Comparison of ENCODE assay signal across 18 cellular contexts in the genomic region with DNA sequence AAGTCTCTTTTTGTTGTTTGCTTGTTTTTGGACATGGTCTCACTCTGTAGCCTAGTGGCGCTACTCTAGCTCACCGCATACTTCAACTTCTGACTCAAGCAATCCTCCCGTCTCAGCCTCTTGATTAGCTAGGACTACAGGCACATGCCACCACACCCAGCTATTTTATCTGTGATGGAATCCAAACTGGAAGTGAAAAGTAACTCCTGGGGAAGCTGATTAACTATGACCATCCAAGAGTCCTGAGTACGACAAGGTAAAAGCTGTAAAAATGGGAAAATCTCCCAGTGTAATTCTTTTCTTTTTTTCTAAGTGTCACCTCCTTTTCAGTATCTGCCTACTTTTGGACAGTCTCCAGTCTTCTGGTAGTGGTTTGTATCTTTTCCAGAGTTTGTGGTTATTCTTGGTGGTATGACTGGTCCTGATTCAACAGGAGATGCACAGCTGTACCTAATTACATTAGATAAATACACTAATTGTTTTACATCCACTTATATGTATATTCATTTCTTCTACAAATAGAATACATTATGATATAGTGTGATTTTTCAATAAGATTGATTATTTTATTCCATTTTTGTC.
DNase-seq lines count a peak whose midpoint lies in the region; ATAC-seq, FAIRE-seq and TF ChIP-seq lines count a peak whose summit lies in the region.
"Had no signal": no experiment of that assay in that cellular context is flagged by ENCODE, and none has a peak within 500 bp of the region (broad histone marks: within the 10 kb centered on the region; RNA-seq: fewer than 3 reads in every experiment).

No MANE protein-coding gene starts in this region.

- no peaks in the 10 kb centered on the region for H3K27me3 ChIP-seq in gastrocnemius medialis
- H3K27me3 ChIP-seq: right lobe of liver had no signal

- in situ Hi-C loops in gastrocnemius medialis (cut with MboI; ENCODE audit: low sequenced_read_pairs in 4 of 4), result no loop called here

- no peaks in the 10 kb centered on the region for H3K4me1 ChIP-seq in gastrocnemius medialis
- H3K4me1 ChIP-seq: right lobe of liver had no signal

- TF ChIP-seq CTCF in AG09309 (IDR thresholded peaks at IDR 0.05; ENCODE audit: control insufficient read depth, insufficient read depth, low read depth, low read length, missing control alignments), result no peak
- TF ChIP-seq CTCF in gastrocnemius medialis (IDR thresholded peaks at IDR 0.05 in 4 of 5, conservative IDR thresholded peaks at IDR 0.05 in 1 of 5), result no peak

- H3K36me3 Mint-ChIP-seq in natural killer cell treated with Interleukin-12 subunit alpha and Interleukin-12 subunit beta and Interleukin-15 and Interleukin-18, amount 100 ng/mL, for 72 hours, result no peaks in the 10 kb centered on the region
- H3K36me3 Mint-ChIP-seq: activated naive CD8-positive, alpha-beta T cell treated with anti-CD3 and anti-CD28 coated beads, Interleukin-2, amount 10 ng/mL, durations not matched to agents 7 days and 5 days; CD8-positive, alpha-beta memory T cell; type B pancreatic cell had no signal

- H3K27ac Mint-ChIP-seq in natural killer cell treated with Interleukin-12 subunit alpha and Interleukin-12 subunit beta and Interleukin-15 and Interleukin-18, amount 100 ng/mL, for 72 hours, result no peak overlapping the region
- H3K27ac Mint-ChIP-seq: activated B cell treated with CpG ODN at 0.5 μM for 24 hours; activated naive CD8-positive, alpha-beta T cell treated with anti-CD3 and anti-CD28 coated beads, Interleukin-2, amount 10 ng/mL, durations not matched to agents 7 days and 5 days; CD8-positive, alpha-beta memory T cell; stimulated activated naive CD8-positive, alpha-beta T cell treated with anti-CD3 and anti-CD28 coated beads, Interleukin-15, Interleukin-2, amounts not matched to agents 100 ng/mL and 50 ng/mL, for 24 hours; type B pancreatic cell had no signal

- TF ChIP-seq POLR2A in H54 (IDR thresholded peaks at IDR 0.05; ENCODE audit: low read depth, low read length), result no peak
- no peak for TF ChIP-seq POLR2A in gastrocnemius medialis (IDR thresholded peaks at IDR 0.05)

- FAIRE-seq in H54 (lab: Jason Lieb, UNC), result peak; percentile 80

- H3K36me3 ChIP-seq in gastrocnemius medialis, result no peaks in the 10 kb centered on the region
- H3K36me3 ChIP-seq: right lobe of liver had no signal

- H3K4me3 ChIP-seq in AG09309 (ENCODE audit: control insufficient read depth, low read depth, low read length) (no peak overlapping the region), gastrocnemius medialis (no peak overlapping the region)
- H3K4me3 ChIP-seq: right lobe of liver had no signal

- H3K4me1 Mint-ChIP-seq in natural killer cell treated with Interleukin-12 subunit alpha and Interleukin-12 subunit beta and Interleukin-15 and Interleukin-18, amount 100 ng/mL, for 72 hours (ENCODE audit: low read depth in 2 of 2), result no peaks in the 10 kb centered on the region
- H3K4me1 Mint-ChIP-seq: activated B cell treated with CpG ODN at 0.5 μM for 24 hours; activated naive CD8-positive, alpha-beta T cell treated with anti-CD3 and anti-CD28 coated beads, Interleukin-2, amount 10 ng/mL, durations not matched to agents 7 days and 5 days; CD8-positive, alpha-beta memory T cell had no signal

- H3K27ac ChIP-seq in gastrocnemius medialis, result no peak overlapping the region
- H3K27ac ChIP-seq: right lobe of liver had no signal

- H3K9me3 Mint-ChIP-seq in natural killer cell treated with Interleukin-12 subunit alpha and Interleukin-12 subunit beta and Interleukin-15 and Interleukin-18, amount 100 ng/mL, for 72 hours, result no peaks in the 10 kb centered on the region
- H3K9me3 Mint-ChIP-seq: activated B cell treated with CpG ODN at 0.5 μM for 24 hours; activated naive CD8-positive, alpha-beta T cell treated with anti-CD3 and anti-CD28 coated beads, Interleukin-2, amount 10 ng/mL, durations not matched to agents 7 days and 5 days; stimulated activated naive CD8-positive, alpha-beta T cell treated with anti-CD3 and anti-CD28 coated beads, Interleukin-15, Interleukin-2, amounts not matched to agents 100 ng/mL and 50 ng/mL, for 24 hours; type B pancreatic cell had no signal

- ATAC-seq in gastrocnemius medialis, result no peak
- ATAC-seq in natural killer cell treated with Interleukin-12 subunit alpha and Interleukin-12 subunit beta and Interleukin-15 and Interleukin-18, amount 100 ng/mL, for 72 hours, result no peak
- ATAC-seq: right lobe of liver had no signal

- no peaks in the 10 kb centered on the region for H3K9me3 ChIP-seq in gastrocnemius medialis
- H3K9me3 ChIP-seq: right lobe of liver had no signal

- intact Hi-C loops in gastrocnemius medialis (cut with DNase I; ENCODE audit: low total_unique reads), result no loop called here

- DNase-seq in AG09309 (ENCODE audit: low read depth) (peak; percentile 24), H54 (ENCODE audit: insufficient read length, low spot score) (no peak), NCI-H226 (peak; percentile 85), fibroblast of gingiva (ENCODE audit: low read depth) (peak; percentile 47), NCI-H526 treated with DMSO at 0.1 percent for 48 hours (lab: John Stamatoyannopoulos, UW) (no peak), gastrocnemius medialis (no peak), retina (no peak)
- no peak for DNase-seq in natural killer cell treated with Interleukin-12 subunit alpha and Interleukin-12 subunit beta and Interleukin-15 and Interleukin-18, amount 100 ng/mL, for 72 hours (ENCODE audit: low spot score)
- DNase-seq: activated B cell treated with CpG ODN at 0.5 μM for 24 hours; activated naive CD8-positive, alpha-beta T cell treated with anti-CD3 and anti-CD28 coated beads, Interleukin-2, amount 10 ng/mL, durations not matched to agents 7 days and 5 days; CD8-positive, alpha-beta memory T cell; central memory CD4-positive, alpha-beta T cell; head of caudate nucleus; NCI-H187 treated with DMSO at 0.1 percent for 48 hours; NCI-H446 treated with DMSO at 0.1 percent for 48 hours; right lobe of liver had no signal

- H3K4me3 Mint-ChIP-seq in natural killer cell treated with Interleukin-12 subunit alpha and Interleukin-12 subunit beta and Interleukin-15 and Interleukin-18, amount 100 ng/mL, for 72 hours, result no peak overlapping the region
- H3K4me3 Mint-ChIP-seq: activated B cell treated with CpG ODN at 0.5 μM for 24 hours; activated naive CD8-positive, alpha-beta T cell treated with anti-CD3 and anti-CD28 coated beads, Interleukin-2, amount 10 ng/mL, durations not matched to agents 7 days and 5 days; CD8-positive, alpha-beta memory T cell; stimulated activated naive CD8-positive, alpha-beta T cell treated with anti-CD3 and anti-CD28 coated beads, Interleukin-15, Interleukin-2, amounts not matched to agents 100 ng/mL and 50 ng/mL, for 24 hours; type B pancreatic cell had no signal

- H3K27me3 Mint-ChIP-seq in natural killer cell treated with Interleukin-12 subunit alpha and Interleukin-12 subunit beta and Interleukin-15 and Interleukin-18, amount 100 ng/mL, for 72 hours, result no peaks in the 10 kb centered on the region
- H3K27me3 Mint-ChIP-seq: activated B cell treated with CpG ODN at 0.5 μM for 24 hours; activated naive CD8-positive, alpha-beta T cell treated with anti-CD3 and anti-CD28 coated beads, Interleukin-2, amount 10 ng/mL, durations not matched to agents 7 days and 5 days; CD8-positive, alpha-beta memory T cell; type B pancreatic cell had no signal

Comparison
In these comparisons a context has a peak if more than half of its experiments do, and no peak if none do; other contexts are left out.
1. DNase-seq: peak in AG09309 (single experiment), NCI-H226 (single experiment) and fibroblast of gingiva (single experiment); none in H54 (single experiment), NCI-H526 treated with DMSO at 0.1 percent for 48 hours (single experiment), gastrocnemius medialis (0 of 2), retina (single experiment) and natural killer cell treated with Interleukin-12 subunit alpha and Interleukin-12 subunit beta and Interleukin-15 and Interleukin-18, amount 100 ng/mL, for 72 hours (single experiment).